In genomic region chr17:21096874-21097273, GRCh38 we compare ENCODE assay signal across 17 cellular contexts. TPM values are rescaled to one million over a fixed set of nuclear protein-coding genes. Genes with fewer than 3 reads are reported as not detected.
DNase-seq lines count a peak whose midpoint lies in the region; ATAC-seq, FAIRE-seq and TF ChIP-seq lines count a peak whose summit lies in the region.
"Had no signal": no experiment of that assay in that cellular context is flagged by ENCODE, and none has a peak within 500 bp of the region (broad histone marks: within the 10 kb centered on the region; RNA-seq: fewer than 3 reads in every experiment).

No MANE protein-coding gene starts in this region.

- H3K4me3 ChIP-seq in Caco-2 (ENCODE audit: low read depth, low read length), result no peak overlapping the region
- H3K4me3 ChIP-seq in neuronal stem cell (ENCODE audit: low read length in 2 of 2), result no peak overlapping the region
- H3K4me3 ChIP-seq in hepatocyte, result no peak overlapping the region
- H3K4me3 ChIP-seq: A549 had no signal

- no peak overlapping the region for H3K23ac ChIP-seq in neuronal stem cell (ENCODE audit: low read depth, low read length, poor library complexity)

- H3K36me3 Mint-ChIP-seq in Caco-2 (ENCODE audit: insufficient read depth, unreplicated experiment), result peaks cover 11% of the 10 kb centered on the region
- no peaks in the 10 kb centered on the region for H3K36me3 Mint-ChIP-seq in activated T-helper 1 cell treated with anti-CD3 and anti-CD28 coated beads, Interleukin-12 subunit alpha, Interleukin-12 subunit beta, Interleukin-2, Interleukin-4 antibody, amounts not matched to agents 30 ng/mL and 10 ng/mL and 1 ng/mL, durations not matched to agents 14 hours and 24 hours and 36 hours (ENCODE audit: low read depth)
- H3K36me3 Mint-ChIP-seq: CD14-positive monocyte; CD8-positive, alpha-beta T cell had no signal

- H3K4me2 ChIP-seq in neuronal stem cell (ENCODE audit: insufficient read depth, low read length, poor library complexity, severe bottlenecking), result no peak overlapping the region
- no peak overlapping the region for H3K4me2 ChIP-seq in hepatocyte
- H3K4me2 ChIP-seq: A549, KMS-11 had no signal

- H3K9me3 ChIP-seq in Caco-2, result no peaks in the 10 kb centered on the region
- peaks cover 0 to 2% of the 10 kb centered on the region in 2 donors for H3K9me3 ChIP-seq in neuronal stem cell (replicated peaks in 1 of 2; ENCODE audit: control insufficient read depth in 2 of 2, insufficient read depth in 1 of 2, low read depth in 1 of 2, low read length in 2 of 2)
- H3K9me3 ChIP-seq in hepatocyte (ENCODE audit: low read depth), result no peaks in the 10 kb centered on the region
- H3K9me3 ChIP-seq: A549 had no signal

- H3K4me1 Mint-ChIP-seq in Caco-2 (ENCODE audit: low read depth, unreplicated experiment), result peaks cover 17% of the 10 kb centered on the region
- peaks cover 27% of the 10 kb centered on the region for H3K4me1 Mint-ChIP-seq in activated T-helper 1 cell treated with anti-CD3 and anti-CD28 coated beads, Interleukin-12 subunit alpha, Interleukin-12 subunit beta, Interleukin-2, Interleukin-4 antibody, amounts not matched to agents 30 ng/mL and 10 ng/mL and 1 ng/mL, durations not matched to agents 14 hours and 24 hours and 36 hours (ENCODE audit: low read depth)

- H2BK5ac ChIP-seq in neuronal stem cell (ENCODE audit: low read length), result no peak overlapping the region

- no peak overlapping the region for H4K91ac ChIP-seq in neuronal stem cell (ENCODE audit: low read depth, low read length, poor library complexity)

- H3K4me1 ChIP-seq in Caco-2 (peaks cover 11% of the 10 kb centered on the region), neuronal stem cell (ENCODE audit: control insufficient read depth in 2 of 2, insufficient read depth in 1 of 2, low read depth in 1 of 2, low read length in 2 of 2) (no peaks in the 10 kb centered on the region), hepatocyte (ENCODE audit: insufficient read depth) (peaks cover 6% of the 10 kb centered on the region)

- H2AFZ ChIP-seq in neuronal stem cell (ENCODE audit: low read length) (peak overlapping the region; percentile 7), hepatocyte (no peak overlapping the region)

- no peak for TF ChIP-seq POLR2A in GM12891 (IDR thresholded peaks at IDR 0.05; ENCODE audit: low read depth, low read length)

- H3K4ac ChIP-seq in neuronal stem cell (ENCODE audit: low read length), result no peak overlapping the region

- no TSS peak for BruUV-seq in Caco-2 (replicated peaks; lab: Mats Ljungman, UMichigan)

- H4K8ac ChIP-seq in neuronal stem cell (ENCODE audit: low read depth, low read length), result no peak overlapping the region

- H3K36me3 ChIP-seq in Caco-2 (ENCODE audit: control insufficient read depth, insufficient read depth, low read length), result no peaks in the 10 kb centered on the region
- no peaks in the 10 kb centered on the region for H3K36me3 ChIP-seq in neuronal stem cell (replicated peaks in 1 of 2; ENCODE audit: control insufficient read depth in 2 of 2, insufficient read depth in 2 of 2, low read length in 2 of 2)
- H3K36me3 ChIP-seq in hepatocyte (replicated peaks; ENCODE audit: insufficient read depth, low read depth), result no peaks in the 10 kb centered on the region

- no peak overlapping the region for H3K18ac ChIP-seq in neuronal stem cell (ENCODE audit: low read length)

- CTCF ChIA-PET in Caco-2 (lab: Charles Lee), result no interaction called here

- no peaks in the 10 kb centered on the region for H3K79me2 ChIP-seq in hepatocyte

- no peak for FAIRE-seq in GM12891 (lab: Jason Lieb, UNC)
- FAIRE-seq: A549, GM19239, H1 had no signal

- H3K14ac ChIP-seq in neuronal stem cell (ENCODE audit: low read length), result no peak overlapping the region

- no CpG with 5 or more reads among the region's 2 CpGs for WGBS in neuronal stem cell (ENCODE audit: extremely low coverage in 2 of 2, insufficient read length in 2 of 2, insufficient replicate concordance in 1 of 2), 2 donors
- 87% methylated on average over 2 of the region's 2 CpGs for WGBS in hepatocyte (ENCODE audit: low lambda C conversion rate, missing lambda C conversion rate)

- POLR2A ChIA-PET in Caco-2 (lab: Charles Lee), result no interaction called here

- no peak overlapping the region for H3K9ac ChIP-seq in neuronal stem cell (ENCODE audit: low read depth, low read length, poor library complexity)
- H3K9ac ChIP-seq: KMS-11 had no signal

- no peaks in the 10 kb centered on the region for H4K20me1 ChIP-seq in hepatocyte (ENCODE audit: insufficient read depth, poor library complexity, severe bottlenecking)

- no peak for DNase-seq in Caco-2
- no peak for DNase-seq in GM12891 (ENCODE audit: insufficient read length, low spot score)
- no peak for DNase-seq in activated T-helper 1 cell treated with anti-CD3 and anti-CD28 coated beads, Interleukin-12 subunit alpha, Interleukin-12 subunit beta, Interleukin-2, Interleukin-4 antibody, amounts not matched to agents 30 ng/mL and 10 ng/mL and 1 ng/mL, durations not matched to agents 14 hours and 24 hours and 36 hours (ENCODE audit: low spot score)
- no peak for DNase-seq in neuronal stem cell (ENCODE audit: low spot score)
- DNase-seq in hepatocyte (ENCODE audit: low spot score), result no peak
- DNase-seq: CD8-positive, alpha-beta T cell; DMS79; HCEC 1CT; HFFc6 had no signal

- H2BK120ac ChIP-seq in neuronal stem cell (ENCODE audit: low read depth, low read length), result no peak overlapping the region

- H3K79me1 ChIP-seq in neuronal stem cell (ENCODE audit: low read depth, low read length), result no peaks in the 10 kb centered on the region

- H2BK15ac ChIP-seq in neuronal stem cell (ENCODE audit: low read length), result no peak overlapping the region

- H2BK12ac ChIP-seq in neuronal stem cell (ENCODE audit: low read length), result no peak overlapping the region

- H3K27ac Mint-ChIP-seq in Caco-2 (ENCODE audit: unreplicated experiment), result peak overlapping the region; percentile 8
- no peak overlapping the region for H3K27ac Mint-ChIP-seq in activated T-helper 1 cell treated with anti-CD3 and anti-CD28 coated beads, Interleukin-12 subunit alpha, Interleukin-12 subunit beta, Interleukin-2, Interleukin-4 antibody, amounts not matched to agents 30 ng/mL and 10 ng/mL and 1 ng/mL, durations not matched to agents 14 hours and 24 hours and 36 hours
- H3K27ac Mint-ChIP-seq: CD14-positive monocyte; CD8-positive, alpha-beta T cell; HFFc6 had no signal

- H3K4me3 Mint-ChIP-seq in Caco-2 (ENCODE audit: unreplicated experiment), result no peak overlapping the region
- peak overlapping the region; percentile 5 for H3K4me3 Mint-ChIP-seq in activated T-helper 1 cell treated with anti-CD3 and anti-CD28 coated beads, Interleukin-12 subunit alpha, Interleukin-12 subunit beta, Interleukin-2, Interleukin-4 antibody, amounts not matched to agents 30 ng/mL and 10 ng/mL and 1 ng/mL, durations not matched to agents 14 hours and 24 hours and 36 hours
- H3K4me3 Mint-ChIP-seq: CD14-positive monocyte; CD8-positive, alpha-beta T cell; HFFc6 had no signal

- no peaks in the 10 kb centered on the region for H3K9me2 ChIP-seq in hepatocyte (replicated peaks; ENCODE audit: insufficient read depth)

- H3K27me3 Mint-ChIP-seq in Caco-2 (ENCODE audit: insufficient read depth, unreplicated experiment), result no peaks in the 10 kb centered on the region
- no peaks in the 10 kb centered on the region for H3K27me3 Mint-ChIP-seq in activated T-helper 1 cell treated with anti-CD3 and anti-CD28 coated beads, Interleukin-12 subunit alpha, Interleukin-12 subunit beta, Interleukin-2, Interleukin-4 antibody, amounts not matched to agents 30 ng/mL and 10 ng/mL and 1 ng/mL, durations not matched to agents 14 hours and 24 hours and 36 hours (ENCODE audit: insufficient read depth)

- ATAC-seq in HG03439 (IDR thresholded peaks at IDR 0.05; ENCODE audit: unreplicated experiment) (no peak), HG03521 (IDR thresholded peaks at IDR 0.05; ENCODE audit: unreplicated experiment) (no peak)
- ATAC-seq: A549; CD8-positive, alpha-beta T cell had no signal

- H3K9me3 Mint-ChIP-seq in Caco-2 (ENCODE audit: unreplicated experiment), result no peaks in the 10 kb centered on the region
- no peaks in the 10 kb centered on the region for H3K9me3 Mint-ChIP-seq in activated T-helper 1 cell treated with anti-CD3 and anti-CD28 coated beads, Interleukin-12 subunit alpha, Interleukin-12 subunit beta, Interleukin-2, Interleukin-4 antibody, amounts not matched to agents 30 ng/mL and 10 ng/mL and 1 ng/mL, durations not matched to agents 14 hours and 24 hours and 36 hours
- H3K9me3 Mint-ChIP-seq: CD14-positive monocyte; CD8-positive, alpha-beta T cell; HFFc6 had no signal

- intact Hi-C loops in Caco-2 (cut with micrococcal nuclease; ENCODE audit: unreplicated experiment), result loop anchor here (5.0 kb wide), 2 partner anchors 75 to 190 kb away; no protein-coding TSS in a partner anchor
- intact Hi-C loops in activated T-helper 1 cell treated with anti-CD3 and anti-CD28 coated beads, Interleukin-12 subunit alpha, Interleukin-12 subunit beta, Interleukin-2, Interleukin-4 antibody, amounts not matched to agents 30 ng/mL and 10 ng/mL and 1 ng/mL, durations not matched to agents 14 hours and 24 hours and 36 hours (cut with micrococcal nuclease), result no loop called here

- H3K27me3 ChIP-seq in Caco-2 (replicated peaks; ENCODE audit: control insufficient read depth, insufficient read depth, low read length), result no peaks in the 10 kb centered on the region
- no peaks in the 10 kb centered on the region for H3K27me3 ChIP-seq in neuronal stem cell (ENCODE audit: control insufficient read depth in 3 of 3, insufficient read depth in 3 of 3, low read depth in 1 of 3, low read length in 3 of 3)
- H3K27me3 ChIP-seq in hepatocyte, result no peaks in the 10 kb centered on the region

- H2AK5ac ChIP-seq in neuronal stem cell (ENCODE audit: low read depth, low read length), result no peak overlapping the region

- H3K27ac ChIP-seq in neuronal stem cell (replicated peaks; ENCODE audit: low read length) (no peak overlapping the region), hepatocyte (no peak overlapping the region)
- H3K27ac ChIP-seq: A549, HL-60, KMS-11 had no signal

- no peak for TF ChIP-seq CTCF in Caco-2 (IDR thresholded peaks at IDR 0.05; ENCODE audit: insufficient read depth in 1 of 2, low read depth in 1 of 2, low read length in 1 of 2, severe bottlenecking in 1 of 2, unreplicated experiment in 1 of 2)
- TF ChIP-seq CTCF in hepatocyte (IDR thresholded peaks at IDR 0.05; ENCODE audit: poor library complexity), result no peak

RNA-seq across cellular contexts. Expression of gene DHRS7B, which starts 29.9 kb away (rescaled TPM):
- total RNA-seq in Caco-2 (2022), result 22.8 and 30.0 TPM in 2 replicates
- polyA plus RNA-seq in GM12891 (2012; ENCODE audit: low read depth, missing spikeins), result 11.0 TPM
- total RNA-seq in activated T-helper 1 cell treated with anti-CD3 and anti-CD28 coated beads, Interleukin-12 subunit alpha, Interleukin-12 subunit beta, Interleukin-2, Interleukin-4 antibody, amounts not matched to agents 30 ng/mL and 10 ng/mL and 1 ng/mL, durations not matched to agents 14 hours and 24 hours and 36 hours, result 20.0 and 23.6 TPM in 2 replicates
- 23.9 TPM for polyA plus RNA-seq in neuronal stem cell (2013, experiment 1 of 2)
- polyA plus RNA-seq in neuronal stem cell (2013, experiment 2 of 2), result 26.1 TPM
- total RNA-seq in hepatocyte, result 34.6 and 36.7 TPM in 2 replicates
- 46.2 and 55.6 TPM in 2 replicates for polyA plus RNA-seq in hepatocyte

RNA-seq across cellular contexts. Expression of gene USP22, which starts 54.1 kb away (rescaled TPM):
- 255 and 267 TPM in 2 replicates for total RNA-seq in Caco-2 (2022)
- polyA plus RNA-seq in GM12891 (2012; ENCODE audit: low read depth, missing spikeins), result 47.3 TPM
- total RNA-seq in activated T-helper 1 cell treated with anti-CD3 and anti-CD28 coated beads, Interleukin-12 subunit alpha, Interleukin-12 subunit beta, Interleukin-2, Interleukin-4 antibody, amounts not matched to agents 30 ng/mL and 10 ng/mL and 1 ng/mL, durations not matched to agents 14 hours and 24 hours and 36 hours, result 147 and 152 TPM in 2 replicates
- 144 TPM for polyA plus RNA-seq in neuronal stem cell (2013, experiment 1 of 2)
- polyA plus RNA-seq in neuronal stem cell (2013, experiment 2 of 2), result 140 TPM
- 142 and 157 TPM in 2 replicates for total RNA-seq in hepatocyte
- 84.0 and 84.9 TPM in 2 replicates for polyA plus RNA-seq in hepatocyte
